ENCODE assay signal across 8 cellular contexts in genomic region chr12:48865441-48866290, GRCh38. TPM values are rescaled to one million over a fixed set of nuclear protein-coding genes. Genes with fewer than 3 reads are reported as not detected.
DNase-seq lines count a peak whose midpoint lies in the region; ATAC-seq and TF ChIP-seq lines count a peak whose summit lies in the region.

RND1 (minus strand) TSS chr12:48865870; CDS start chr12:48865767, 103 bp downstream.

- no peaks in the 10 kb centered on the region for H3K9me3 Mint-ChIP-seq in activated naive CD8-positive, alpha-beta T cell (ENCODE audit: low read depth)

- DNase-seq in GM10248 (ENCODE audit: extremely low spot score) (peak; percentile 93), NB4 (ENCODE audit: low read depth) (peak; percentile 92), SK-N-MC (ENCODE audit: low read depth, low spot score) (peak; percentile 81), glomerular visceral epithelial cell (ENCODE audit: extremely low spot score) (peak; percentile 92), occipital lobe (lab: John Stamatoyannopoulos, UW) (peak; percentile 90), testis (peak; percentile 93)

- H3K36me3 Mint-ChIP-seq in activated naive CD8-positive, alpha-beta T cell, result peaks cover 8% of the 10 kb centered on the region

- TF ChIP-seq POLR2A in NB4 (IDR thresholded peaks at IDR 0.05; ENCODE audit: extremely low read depth, insufficient read length) (peak; percentile 69), testis (IDR thresholded peaks at IDR 0.05) (peak; percentile 83)

- H3K27me3 Mint-ChIP-seq in activated naive CD8-positive, alpha-beta T cell, result peaks cover 13% of the 10 kb centered on the region

- CTCF ChIA-PET in GM10248 (lab: Yijun Ruan, JAX), result interaction anchor here (0.7 to 11.8 kb wide), 16 partner anchors 9 to 177 kb away, joined by 3 to 127 read pairs (median 6); partner anchors contain the start of genes DDX23, FKBP11 and WNT1

- peak within 1 kb of the TSS; percentile 53 for H3K4me3 ChIP-seq in NB4 (ENCODE audit: low read depth, low read length)
- H3K4me3 ChIP-seq in SK-N-MC, result peak within 1 kb of the TSS; percentile 79
- H3K4me3 ChIP-seq in testis, result peak within 1 kb of the TSS; percentile 54 to 60

- ATAC-seq in HG02571 (IDR thresholded peaks at IDR 0.05; ENCODE audit: unreplicated experiment), result peak; percentile 89

- peak within 1 kb of the TSS; percentile 62 for H3K27ac Mint-ChIP-seq in activated naive CD8-positive, alpha-beta T cell

- H3K27ac ChIP-seq in SK-N-MC (no peak within 1 kb of the TSS), testis (no peak within 1 kb of the TSS)

- H3K4me1 ChIP-seq in testis, result no peaks in the 10 kb centered on the region

- H3K4me3 Mint-ChIP-seq in activated naive CD8-positive, alpha-beta T cell, result peak within 1 kb of the TSS; percentile 92

- H3K27me3 ChIP-seq in testis, result no peaks in the 10 kb centered on the region

- POLR2A ChIA-PET in GM10248 (lab: Yijun Ruan, JAX), result interaction anchor here (0.5 to 2.5 kb wide), 16 partner anchors 9 to 253 kb away, joined by 3 to 32 read pairs (median 4); partner anchors contain the start of genes ARF3, DDN, DDX23 and FKBP11

- WGBS in testis, 2 donors, result 2% methylated on average over 23 to 30 of the region's 30 CpGs

- H3K9me3 ChIP-seq in SK-N-MC (ENCODE audit: low read depth, low read length), result no peaks in the 10 kb centered on the region
- no peaks in the 10 kb centered on the region for H3K9me3 ChIP-seq in testis

- H3K4me1 Mint-ChIP-seq in activated naive CD8-positive, alpha-beta T cell (ENCODE audit: low read depth), result peaks cover 23% of the 10 kb centered on the region

- no peaks in the 10 kb centered on the region for H3K36me3 ChIP-seq in SK-N-MC (ENCODE audit: insufficient read depth, low read length)
- no peaks in the 10 kb centered on the region for H3K36me3 ChIP-seq in testis (ENCODE audit: low read depth, missing control alignments)

- intact Hi-C loops in testis (cut with DNase I; ENCODE audit: low total_unique reads), result no loop called here

- no peak for TF ChIP-seq CTCF in GM10248 (IDR thresholded peaks at IDR 0.05; ENCODE audit: control extremely low read depth, extremely low read depth, low read depth, missing control alignments)
- TF ChIP-seq CTCF in NB4 (IDR thresholded peaks at IDR 0.05; ENCODE audit: low read depth, low read length), result no peak
- no peak for TF ChIP-seq CTCF in testis (IDR thresholded peaks at IDR 0.05)

- H3K9ac ChIP-seq in SK-N-MC (ENCODE audit: insufficient read length), result no peak within 1 kb of the TSS

RNA-seq across cellular contexts. Expression of gene RND1, which starts in this region (rescaled TPM):
- total RNA-seq in occipital lobe (22.9 TPM), testis (1 to 10 TPM in 1 of 2 donors, under 1 TPM in 1; 0.81 to 1.1 TPM)
- polyA plus RNA-seq in testis (ENCODE audit: insufficient read depth, low read depth, low replicate concordance), result 1.2 TPM

Comparison
In these comparisons a context has a peak if more than half of its experiments do, and no peak if none do; other contexts are left out.
1. RNA of gene RND1 (total RNA-seq): 22.9 TPM in occipital lobe (single experiment); 0.81 to 1.1 TPM in testis; every median in the first group is over 10 times any median in the second.
2. Peak in every context shown above with its lines, with median percentiles within 50 percentile points of each other: DNase-seq and H3K4me3 ChIP-seq.